In the genomic region with DNA sequence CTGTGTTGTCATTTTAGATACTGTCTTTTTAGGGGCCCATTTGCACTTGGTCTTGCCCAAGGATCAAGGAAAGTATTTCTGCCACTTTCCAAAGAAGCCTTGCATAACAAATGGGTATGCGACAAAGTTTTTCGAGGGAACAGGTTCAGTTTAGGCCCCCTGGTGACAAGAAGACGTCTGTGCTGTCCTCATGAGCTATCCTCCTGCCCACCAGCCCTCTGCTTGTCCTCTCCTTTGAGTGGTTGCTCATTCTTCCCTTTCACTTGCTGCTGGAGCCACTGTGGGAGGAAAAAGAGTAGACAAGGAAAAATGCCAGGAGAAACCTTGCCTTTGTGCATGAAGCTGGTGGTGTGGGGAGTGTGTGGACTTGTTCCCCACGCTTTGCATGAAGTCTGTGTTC, we compare ENCODE assay signal across 17 cellular contexts.
DNase-seq lines count a peak whose midpoint lies in the region; ATAC-seq and TF ChIP-seq lines count a peak whose summit lies in the region.
"Had no signal": no experiment of that assay in that cellular context is flagged by ENCODE, and none has a peak within 500 bp of the region (broad histone marks: within the 10 kb centered on the region; RNA-seq: fewer than 3 reads in every experiment).

No MANE protein-coding gene starts in this region.

- H3K14ac ChIP-seq in H9 (ENCODE audit: insufficient read depth, low read length), result no peak overlapping the region

- H3K4me2 ChIP-seq in H9 (ENCODE audit: insufficient read depth, insufficient read length, low read length), result no peak overlapping the region

- no peak overlapping the region for H2BK5ac ChIP-seq in H9 (ENCODE audit: insufficient read length, low read length)

- H3K23ac ChIP-seq in H9 (ENCODE audit: insufficient read length, low read depth, low read length), result no peak overlapping the region

- H3K79me1 ChIP-seq in H9 (ENCODE audit: insufficient read depth, low read depth, low read length, poor library complexity, severe bottlenecking), result no peaks in the 10 kb centered on the region

- no peak overlapping the region for H3K27ac ChIP-seq in C4-2B
- no peak overlapping the region for H3K27ac ChIP-seq in H9 (ENCODE audit: insufficient read length, low read depth, low read length)

- no peak overlapping the region for H3K56ac ChIP-seq in H9 (ENCODE audit: insufficient read length, low read depth, low read length)

- DNase-seq in H9 (peak; percentile 46), SK-N-DZ (ENCODE audit: low spot score) (peak; percentile 27), iPS-NIHi11 (ENCODE audit: low spot score) (peak; percentile 27), CD1c-positive myeloid dendritic cell (ENCODE audit: extremely low spot score) (no peak), HuH-7.5 (ENCODE audit: low spot score) (no peak)
- DNase-seq in activated CD4-positive, alpha-beta T cell treated with anti-CD3 and anti-CD28 coated beads, Interleukin-2, amount 50 U/mL, for 4 hours, result no peak
- DNase-seq: Calu3; CD4-positive, CD25-positive, alpha-beta regulatory T cell; NCI-H1105; NCI-H187; NCI-H2171; NCI-H82; SIG-M5 had no signal

- H3K9ac ChIP-seq in H9 (ENCODE audit: extremely low read depth, insufficient read length, low read length), result no peak overlapping the region

- H3K4ac ChIP-seq in H9 (ENCODE audit: low read depth, low read length), result no peak overlapping the region

- no peaks in the 10 kb centered on the region; the same call in none of the 2 replicates for H3K27me3 Mint-ChIP-seq in H9 (ENCODE audit: low read depth)
- H3K27me3 Mint-ChIP-seq: CD4-positive, CD25-positive, alpha-beta regulatory T cell had no signal

- no peaks in the 10 kb centered on the region for H3K79me2 ChIP-seq in H9 (ENCODE audit: insufficient read depth, low read length)

- H4K20me1 ChIP-seq in H9 (ENCODE audit: control insufficient read depth, insufficient read depth, insufficient read length), result no peaks in the 10 kb centered on the region

- H3K36me3 Mint-ChIP-seq in H9 (ENCODE audit: insufficient read depth in 1 of 3, low read depth in 3 of 3), result no peaks in the 10 kb centered on the region
- H3K36me3 Mint-ChIP-seq: CD4-positive, CD25-positive, alpha-beta regulatory T cell had no signal

- no peaks in the 10 kb centered on the region for H3K9me3 ChIP-seq in H9 (ENCODE audit: control insufficient read depth, low read depth, low read length)
- H3K9me3 ChIP-seq: HAP-1 had no signal

- H3K4me1 Mint-ChIP-seq in H9, result peaks cover 13 to 27% of the 10 kb centered on the region in 2 experiments
- H3K4me1 Mint-ChIP-seq: CD4-positive, CD25-positive, alpha-beta regulatory T cell had no signal

- H2BK20ac ChIP-seq in H9 (ENCODE audit: low read depth, low read length, poor library complexity, severe bottlenecking), result no peak overlapping the region

- no peak overlapping the region for H4K91ac ChIP-seq in H9 (ENCODE audit: insufficient read length, low read depth, low read length)

- ATAC-seq in HG02970 (IDR thresholded peaks at IDR 0.05; ENCODE audit: low FRiP score, unreplicated experiment), result no peak
- ATAC-seq: K562 had no signal

- no peak overlapping the region for H3K27ac Mint-ChIP-seq in H9
- H3K27ac Mint-ChIP-seq: CD4-positive, CD25-positive, alpha-beta regulatory T cell had no signal

- H4K5ac ChIP-seq in H9 (ENCODE audit: insufficient read length, low read depth, low read length), result no peak overlapping the region

- no peaks in the 10 kb centered on the region for H3K27me3 ChIP-seq in H9 (ENCODE audit: insufficient read depth, low read length)

- no peak overlapping the region for H3T11ph ChIP-seq in H9 (ENCODE audit: low read length)

- H3K4me1 ChIP-seq in H9 (ENCODE audit: insufficient read depth, low read length), result no peaks in the 10 kb centered on the region; the same call in 1 of the 2 replicates

- no peak overlapping the region for H2AFZ ChIP-seq in H9 (ENCODE audit: low read length)

- H2BK120ac ChIP-seq in H9 (ENCODE audit: low read depth, low read length, poor library complexity, severe bottlenecking), result no peak overlapping the region

- H3K23me2 ChIP-seq in H9 (ENCODE audit: insufficient read length, low read depth, low read length, poor library complexity, severe bottlenecking), result peaks cover 3% of the 10 kb centered on the region

- no peak overlapping the region for H2BK12ac ChIP-seq in H9 (ENCODE audit: insufficient read length, low read depth, low read length)

- no peak overlapping the region for H2AK5ac ChIP-seq in H9 (ENCODE audit: insufficient read length, low read length)

- H2BK15ac ChIP-seq in H9 (ENCODE audit: low read depth, low read length), result no peak overlapping the region

- H3K4me3 Mint-ChIP-seq in H9, result no peak overlapping the region

- WGBS in H9 (ENCODE audit: extremely low coverage, insufficient read length, low lambda C conversion rate), result no CpG with 5 or more reads among the region's 4 CpGs

- no peak overlapping the region for H3K18ac ChIP-seq in H9 (ENCODE audit: insufficient read length, low read depth, low read length)

- H4K8ac ChIP-seq in H9 (replicated peaks; ENCODE audit: insufficient read length, low read depth, low read length), result no peak overlapping the region

- TF ChIP-seq CTCF in C4-2B (conservative IDR thresholded peaks at IDR 0.05) (peak; percentile 19; the same call in 1 of the 2 replicates), H9 (conservative IDR thresholded peaks at IDR 0.05) (peak; percentile 44; the same call in 2 of the 3 replicates)

- peaks cover 2 to 3% of the 10 kb centered on the region in 2 experiments; a peak in 2 of 5 replicates for H3K9me3 Mint-ChIP-seq in H9

Comparison
In these comparisons a context has a peak if more than half of its experiments do, and no peak if none do; other contexts are left out.
1. DNase-seq: peak in H9 (single experiment), SK-N-DZ (single experiment) and iPS-NIHi11 (single experiment); none in CD1c-positive myeloid dendritic cell (single experiment), activated CD4-positive, alpha-beta T cell treated with anti-CD3 and anti-CD28 coated beads, Interleukin-2, amount 50 U/mL, for 4 hours (0 of 2) and HuH-7.5 (single experiment).